ENCODE assay signal across 36 cellular contexts in the genomic region with DNA sequence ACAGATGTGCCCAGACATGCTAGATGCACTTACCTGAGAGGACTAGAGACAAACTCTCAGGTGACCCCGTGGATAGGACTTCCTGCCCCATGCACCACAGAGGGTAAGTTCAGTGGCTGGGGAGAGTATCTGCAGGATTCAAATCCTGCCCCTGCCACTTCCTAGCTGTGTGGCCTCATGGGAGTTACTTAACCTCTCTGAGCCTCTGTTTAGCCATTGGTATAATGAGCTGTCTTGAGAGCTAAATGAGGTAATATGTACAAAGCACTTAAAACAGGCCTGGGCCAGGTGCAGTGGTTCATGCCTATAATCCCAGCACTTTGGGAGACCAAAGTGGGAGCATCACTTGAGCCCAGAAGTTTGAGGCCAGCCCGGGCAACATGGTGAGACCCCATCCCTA. TPM values are rescaled to one million over a fixed set of nuclear protein-coding genes. Genes with fewer than 3 reads are reported as not detected.
"Had no signal": no experiment of that assay in that cellular context is flagged by ENCODE, and none has a peak within 500 bp of the region (broad histone marks: within the 10 kb centered on the region; RNA-seq: fewer than 3 reads in every experiment).

No MANE protein-coding gene starts in this region.

- H3K9me3 ChIP-seq: adrenal gland, body of pancreas, breast epithelium had no signal

- H3K27me3 ChIP-seq: adrenal gland, body of pancreas, brain microvascular endothelial cell, breast epithelium had no signal

- H3K4me1 ChIP-seq: adrenal gland, body of pancreas, breast epithelium had no signal

- H3K4me3 ChIP-seq: adrenal gland, body of pancreas, breast epithelium had no signal

- H3K27ac ChIP-seq: adrenal gland, body of pancreas, brain microvascular endothelial cell, breast epithelium, VCaP had no signal

- ATAC-seq: activated CD8-positive, alpha-beta T cell treated with anti-CD3 and anti-CD28 coated beads for 36 hours; activated naive CD4-positive, alpha-beta T cell treated with anti-CD3 and anti-CD28 coated beads, Interleukin-2, amount 50 U/mL, for 72 hours; activated T-cell treated with anti-CD3 and anti-CD28 coated beads, Interleukin-2, amount 50 U/mL, for 4 hours; activated T-cell treated with anti-CD3 and anti-CD28 coated beads, Interleukin-2, amount 50 U/mL, for 72 hours; activated T-helper 17 cell treated with anti-CD3 and anti-CD28 coated beads, Interleukin-2, amount 50 U/mL, for 72 hours; body of pancreas had no signal

- DNase-seq: activated B cell treated with CpG ODN at 0.5 μM for 24 hours; activated CD4-positive, alpha-beta memory T cell treated with anti-CD3 and anti-CD28 coated beads for 36 hours; activated CD4-positive, alpha-beta T cell treated with anti-CD3 and anti-CD28 coated beads for 4 hours; activated CD4-positive, alpha-beta T cell treated with anti-CD3 and anti-CD28 coated beads, Interleukin-2, amount 10 ng/mL, durations not matched to agents 24 days and 14 days; activated CD4-positive, alpha-beta T cell treated with anti-CD3 and anti-CD28 coated beads, Interleukin-2, amount 50 U/mL, for 1 hour; activated CD4-positive, alpha-beta T cell treated with anti-CD3 and anti-CD28 coated beads, Interleukin-2, amount 50 U/mL, for 4 hours; activated CD4-positive, CD25-positive, alpha-beta regulatory T cell treated with anti-CD3 and anti-CD28 coated beads, Interleukin-2, amount 50 U/mL, for 72 hours; activated CD8-positive, alpha-beta memory T cell treated with anti-CD3 and anti-CD28 coated beads, Interleukin-2, amount 50 U/mL, for 4 hours; activated CD8-positive, alpha-beta T cell treated with anti-CD3 and anti-CD28 coated beads for 36 hours; activated effector memory CD4-positive, alpha-beta T cell treated with anti-CD3 and anti-CD28 coated beads, Interleukin-2, amount 50 U/mL, for 16 hours; activated gamma-delta T cell treated with Interleukin-2 at 50 U/mL for 16 hours; activated naive CD4-positive, alpha-beta T cell; activated naive CD4-positive, alpha-beta T cell treated with anti-CD3 and anti-CD28 coated beads for 36 hours; activated naive CD4-positive, alpha-beta T cell treated with anti-CD3 and anti-CD28 coated beads, Interleukin-2, amount 50 U/mL, for 16 hours; activated naive CD8-positive, alpha-beta T cell treated with anti-CD3 and anti-CD28 coated beads for 36 hours; activated T-cell treated with anti-CD3 and anti-CD28 coated beads for 4 hours; activated T-cell treated with anti-CD3 and anti-CD28 coated beads, Interleukin-2, amount 50 U/mL, for 1 hour; activated T-cell treated with anti-CD3 and anti-CD28 coated beads, Interleukin-2, amount 50 U/mL, for 4 hours; activated T-cell treated with anti-CD3 and anti-CD28 coated beads, Interleukin-2, amount 50 U/mL, for 72 hours; amniotic stem cell; aorta; body of pancreas; brain microvascular endothelial cell; central memory CD4-positive, alpha-beta T cell; T-helper 1 cell; T-helper 2 cell; T-helper 9 cell had no signal

- H3K36me3 ChIP-seq: adrenal gland, brain microvascular endothelial cell, breast epithelium had no signal

- FAIRE-seq: astrocyte, TTC549 had no signal

RNA-seq across cellular contexts. Expression of a gene that starts 59.3 kb away (rescaled TPM):
- total RNA-seq: activated B cell treated with CpG ODN at 0.5 μM for 24 hours; activated CD4-positive, alpha-beta T cell treated with anti-CD3 and anti-CD28 coated beads, Interleukin-2, amount 10 ng/mL, durations not matched to agents 24 days and 14 days; activated T-helper 1 cell treated with anti-CD3 and anti-CD28 coated beads, Interleukin-12 subunit alpha, Interleukin-12 subunit beta, Interleukin-2, Interleukin-4 antibody, amounts not matched to agents 30 ng/mL and 10 ng/mL and 1 ng/mL, durations not matched to agents 14 hours and 24 hours and 36 hours; activated T-helper 17 cell treated with anti-CD3 and anti-CD28 coated beads, Interleukin-2, amount 50 U/mL, for 72 hours; adrenal gland; aorta; breast epithelium; cardiac septum had no signal
- polyA plus RNA-seq: adrenal gland, aorta had no signal
